In genomic region chr16:11378951-11379350, GRCh38 we compare ENCODE assay signal across 7 cellular contexts. TPM values are rescaled to one million over a fixed set of nuclear protein-coding genes. Genes with fewer than 3 reads are reported as not detected.
DNase-seq lines count a peak whose midpoint lies in the region; ATAC-seq, FAIRE-seq and TF ChIP-seq lines count a peak whose summit lies in the region.
"Not testable (repeated sequence)": the region's sequence is repeated elsewhere in the genome, so short reads cannot be mapped to it uniquely, and the experiment has no call there.

No MANE protein-coding gene starts in this region.

- intact Hi-C loops in Calu3 (cut with micrococcal nuclease; ENCODE audit: unreplicated experiment); PC-3 (cut with micrococcal nuclease); K562 (cut with micrococcal nuclease); cardiac septum (cut with DNase I); sigmoid colon (cut with DNase I): not testable (repeated sequence)
- intact Hi-C loops in activated CD4-positive, alpha-beta memory T cell treated with anti-CD3 and anti-CD28 coated beads for 36 hours (cut with micrococcal nuclease): loop anchor here (1.0 to 2.0 kb wide), 4 partner anchors 16 to 414 kb away; partner anchors contain the start of gene RMI2

- not testable (repeated sequence) for H3K9me3 ChIP-seq in PC-3 (ENCODE audit: low read length); K562 (replicated peaks; ENCODE audit: control insufficient read depth, insufficient read depth, low read depth, low read length); sigmoid colon

- not testable (repeated sequence) for H3K4me3 Mint-ChIP-seq in Calu3 (ENCODE audit: low read depth, unreplicated experiment)
- H3K4me3 Mint-ChIP-seq in activated CD4-positive, alpha-beta memory T cell treated with anti-CD3 and anti-CD28 coated beads for 36 hours: peak overlapping the region; percentile 9
- peak overlapping the region; percentile 71 for H3K4me3 Mint-ChIP-seq in activated T-helper 17 cell treated with anti-CD3 and anti-CD28 coated beads, Interleukin-2, amount 50 U/mL, for 72 hours

- H3K27ac Mint-ChIP-seq in Calu3 (ENCODE audit: unreplicated experiment): peak overlapping the region; percentile 71
- peak overlapping the region; percentile 79 for H3K27ac Mint-ChIP-seq in activated CD4-positive, alpha-beta memory T cell treated with anti-CD3 and anti-CD28 coated beads for 36 hours
- peak overlapping the region; percentile 86 for H3K27ac Mint-ChIP-seq in activated T-helper 17 cell treated with anti-CD3 and anti-CD28 coated beads, Interleukin-2, amount 50 U/mL, for 72 hours

- H3K36me3 Mint-ChIP-seq in Calu3 (ENCODE audit: insufficient read depth, unreplicated experiment); activated T-helper 17 cell treated with anti-CD3 and anti-CD28 coated beads, Interleukin-2, amount 50 U/mL, for 72 hours (ENCODE audit: low read depth): not testable (repeated sequence)
- H3K36me3 Mint-ChIP-seq in activated CD4-positive, alpha-beta memory T cell treated with anti-CD3 and anti-CD28 coated beads for 36 hours: peaks cover 12% of the 10 kb centered on the region

- H3K9ac ChIP-seq in PC-3 (ENCODE audit: low read length); K562 (ENCODE audit: insufficient read depth in 1 of 2, low read depth in 2 of 2, low read length in 2 of 2): not testable (repeated sequence)

- in situ Hi-C loops in K562 (cut with MboI): not testable (repeated sequence)

- TF ChIP-seq RAD21 in K562 (CRISPR knock-in tag; conservative IDR thresholded peaks at IDR 0.05 in 1 of 2, IDR thresholded peaks at IDR 0.05 in 1 of 2): not testable (repeated sequence)

- TF ChIP-seq POLR2A in K562 (conservative IDR thresholded peaks at IDR 0.05); sigmoid colon (IDR thresholded peaks at IDR 0.05): not testable (repeated sequence)

- DNase-seq in Calu3; PC-3; activated CD4-positive, alpha-beta memory T cell treated with anti-CD3 and anti-CD28 coated beads for 36 hours; K562 (ENCODE audit: extremely low read depth in 1 of 4, low spot score in 3 of 4): not testable (repeated sequence)
- peak; percentile 31 for DNase-seq in cardiac septum (ENCODE audit: low spot score)
- peak; percentile 1 for DNase-seq in sigmoid colon

- peaks cover 12% of the 10 kb centered on the region for H3K4me1 Mint-ChIP-seq in Calu3 (ENCODE audit: low read depth, unreplicated experiment)
- H3K4me1 Mint-ChIP-seq in activated CD4-positive, alpha-beta memory T cell treated with anti-CD3 and anti-CD28 coated beads for 36 hours (ENCODE audit: low read depth): peaks cover 23% of the 10 kb centered on the region
- H3K4me1 Mint-ChIP-seq in activated T-helper 17 cell treated with anti-CD3 and anti-CD28 coated beads, Interleukin-2, amount 50 U/mL, for 72 hours: peaks cover 14% of the 10 kb centered on the region

- H3K4me3 ChIP-seq in PC-3 (ENCODE audit: low read length); K562; sigmoid colon: not testable (repeated sequence)

- 17% methylated on average over 5 of the region's 5 CpGs for WGBS in K562 (ENCODE audit: insufficient coverage, low coverage, missing lambda C conversion rate)
- WGBS in sigmoid colon, 2 donors: 83 to 94% methylated on average over 5 of the region's 5 CpGs

- H3K9me2 ChIP-seq in PC-3 (replicated peaks; ENCODE audit: low read length): not testable (repeated sequence)

- BruUV-seq in Calu3 (replicated peaks; lab: Mats Ljungman, UMichigan); PC-3 (replicated peaks; lab: Mats Ljungman, UMichigan); K562 (replicated peaks; lab: Mats Ljungman, UMichigan): not testable (repeated sequence)

- not testable (repeated sequence) for H3K27me3 Mint-ChIP-seq in Calu3 (ENCODE audit: unreplicated experiment); activated CD4-positive, alpha-beta memory T cell treated with anti-CD3 and anti-CD28 coated beads for 36 hours; activated T-helper 17 cell treated with anti-CD3 and anti-CD28 coated beads, Interleukin-2, amount 50 U/mL, for 72 hours

- not testable (repeated sequence) for H3K36me3 ChIP-seq in PC-3 (ENCODE audit: low read depth, low read length); K562 (ENCODE audit: control insufficient read depth, insufficient read depth, low read length); sigmoid colon

- CTCF ChIA-PET in Calu3 (lab: Charles Lee); PC-3 (lab: Charles Lee); K562 (lab: Yijun Ruan, JAX; ENCODE audit: low intra/inter-chr PET ratio): not testable (repeated sequence)
- CTCF ChIA-PET in activated CD4-positive, alpha-beta memory T cell treated with anti-CD3 and anti-CD28 coated beads for 36 hours (lab: Charles Lee): interaction anchor here (0.7 to 1.8 kb wide), 8 partner anchors 16 to 415 kb away, joined by 3 to 20 read pairs (median 5); partner anchors contain the start of gene SOCS1

- H3K9me1 ChIP-seq in K562 (ENCODE audit: control insufficient read depth, insufficient read depth, low read length): not testable (repeated sequence)

- H3K79me2 ChIP-seq in PC-3 (ENCODE audit: low read length); K562 (ENCODE audit: control insufficient read depth, insufficient read depth, low read length): not testable (repeated sequence)

- H3K4me2 ChIP-seq in PC-3 (ENCODE audit: low read length): peak overlapping the region; percentile 19; the same call in 1 of the 2 replicates
- H3K4me2 ChIP-seq in K562 (ENCODE audit: insufficient read depth, low read length): not testable (repeated sequence)

- not testable (repeated sequence) for ATAC-seq in PC-3; activated T-helper 17 cell treated with anti-CD3 and anti-CD28 coated beads, Interleukin-2, amount 50 U/mL, for 72 hours (replicated peaks); K562

- not testable (repeated sequence) for H3K27me3 ChIP-seq in PC-3 (ENCODE audit: low read length); sigmoid colon
- peaks cover 2 to 16% of the 10 kb centered on the region in 2 experiments; a peak in 3 of 5 replicates for H3K27me3 ChIP-seq in K562 (ENCODE audit: control insufficient read depth in 2 of 2, insufficient read depth in 2 of 2, low read length in 2 of 2)

- not testable (repeated sequence) for H3F3A ChIP-seq in PC-3 (ENCODE audit: low read length, unreplicated experiment)

- not testable (repeated sequence) for H3K27ac ChIP-seq in PC-3 (ENCODE audit: low read length); K562 (ENCODE audit: extremely low read depth, low read depth, low read length); sigmoid colon

- not testable (repeated sequence) for H3K4me1 ChIP-seq in PC-3 (ENCODE audit: insufficient read depth, low read length); K562 (replicated peaks in 1 of 2; ENCODE audit: control insufficient read depth in 2 of 2, insufficient read depth in 2 of 2, low read length in 2 of 2); sigmoid colon

- FAIRE-seq in K562 (lab: Jason Lieb, UNC): not testable (repeated sequence)

- not testable (repeated sequence) for TF ChIP-seq CTCF in Calu3 (IDR thresholded peaks at IDR 0.05; ENCODE audit: unreplicated experiment); PC-3 (conservative IDR thresholded peaks at IDR 0.05; ENCODE audit: low read depth, low read length); K562 (IDR thresholded peaks at IDR 0.05 in 2 of 3, conservative IDR thresholded peaks at IDR 0.05 in 1 of 3; ENCODE audit: insufficient read depth in 2 of 3, low read depth in 1 of 3, low read length in 3 of 3); sigmoid colon (IDR thresholded peaks at IDR 0.05)

- POLR2A ChIA-PET in PC-3 (lab: Charles Lee; ENCODE audit: unreplicated experiment): not testable (repeated sequence)
- POLR2A ChIA-PET in activated CD4-positive, alpha-beta memory T cell treated with anti-CD3 and anti-CD28 coated beads for 36 hours (lab: Charles Lee): interaction anchor here (0.8 to 2.2 kb wide), 6 partner anchors 8 to 422 kb away, joined by 3 to 12 read pairs (median 4); partner anchors contain the start of gene SOCS1
- POLR2A ChIA-PET in K562 (lab: Yijun Ruan, JAX): interaction anchor here (0.8 kb wide), 1 partner anchor 17 kb away, joined by 3 read pairs; no protein-coding TSS in a partner anchor

- not testable (repeated sequence) for H4K20me1 ChIP-seq in PC-3 (ENCODE audit: low read length); K562 (replicated peaks; ENCODE audit: control insufficient read depth, insufficient read depth, low read length)

- not testable (repeated sequence) for TF ChIP-seq EP300 in K562 (IDR thresholded peaks at IDR 0.05; ENCODE audit: low read length); sigmoid colon (IDR thresholded peaks at IDR 0.05)

- H2AFZ ChIP-seq in PC-3 (ENCODE audit: low read length): peak overlapping the region; percentile 75; the same call in 1 of the 2 replicates
- peak overlapping the region; percentile 10; the same call in 1 of the 2 replicates for H2AFZ ChIP-seq in K562 (ENCODE audit: low read depth, low read length)

- not testable (repeated sequence) for H3K9me3 Mint-ChIP-seq in Calu3 (ENCODE audit: low read depth, unreplicated experiment); activated CD4-positive, alpha-beta memory T cell treated with anti-CD3 and anti-CD28 coated beads for 36 hours; activated T-helper 17 cell treated with anti-CD3 and anti-CD28 coated beads, Interleukin-2, amount 50 U/mL, for 72 hours

RNA-seq across cellular contexts. Expression of gene RMI2, which starts 33.7 kb away (rescaled TPM):
- total RNA-seq in Calu3 (2022): 55.4 and 63.2 TPM in 2 replicates
- total RNA-seq in PC-3 (2014; rRNA removed): 10.2 and 10.9 TPM in 2 replicates
- total RNA-seq in activated CD4-positive, alpha-beta memory T cell treated with anti-CD3 and anti-CD28 coated beads for 36 hours: 10 to 100 TPM; 68.9 to 69.9 TPM
- 10 to 100 TPM; 31.6 to 34.3 TPM for total RNA-seq in activated T-helper 17 cell treated with anti-CD3 and anti-CD28 coated beads, Interleukin-2, amount 50 U/mL, for 72 hours
- 15.0 and 19.5 TPM in 2 replicates for total RNA-seq in K562 (2011; cell fraction: chromatin; rRNA removed; ENCODE audit: low replicate concordance)
- 8.7 and 9.6 TPM in 2 replicates for total RNA-seq in K562 (2011; cell fraction: nucleolus; rRNA removed)
- 13.8 and 19.5 TPM in 2 replicates for total RNA-seq in K562 (2011; cell fraction: nucleoplasm; rRNA removed)
- 23.2 and 35.2 TPM in 2 replicates for total RNA-seq in K562 (2014; rRNA removed)
- 32.6 and 39.9 TPM in 2 replicates for total RNA-seq in K562 (2014; rRNA removed; fragmentation: Illumina TruSeq; extraction: Trizol)
- total RNA-seq in K562 (2015; rRNA removed; fragmentation: Illumina TruSeq; extraction: Trizol): 16.1 and 16.4 TPM in 2 replicates
- total RNA-seq in K562 (2021): 33.7 and 38.8 TPM in 2 replicates
- 27.4 and 35.0 TPM in 2 replicates for polyA plus RNA-seq in K562 (2011; rRNA removed)
- polyA plus RNA-seq in K562 (2011; cell fraction: cytosol; rRNA removed): 12.1 and 25.8 TPM in 2 replicates
- 9.6 and 15.0 TPM in 2 replicates for polyA plus RNA-seq in K562 (2011; cell fraction: nucleus; rRNA removed)
- 37.1 and 50.2 TPM in 2 replicates for polyA plus RNA-seq in K562 (2012)
- 43.4 and 48.8 TPM in 2 replicates for polyA plus RNA-seq in K562 (2014; fragmentation: Illumina TruSeq; extraction: Trizol)
- 10 to 100 TPM in 1 of 2 experiments, 1 to 10 TPM in 1; 8.0 to 10.3 TPM for polyA plus RNA-seq in K562 (2014; fragmentation: Nextera tagmentation; extraction: Ambion mirVana)
- 32.5 and 36.9 TPM in 2 replicates for polyA plus RNA-seq in K562 (2014; rRNA removed)
- polyA minus RNA-seq in K562 (2011; rRNA and poly(A)+ RNA removed): 18.2 and 19.3 TPM in 2 replicates
- 7.6 and 8.6 TPM in 2 replicates for polyA minus RNA-seq in K562 (2011; cell fraction: cytosol; rRNA and poly(A)+ RNA removed)
- polyA minus RNA-seq in K562 (2011; cell fraction: nucleus; rRNA and poly(A)+ RNA removed): 3.9 and 8.6 TPM in 2 replicates
- total RNA-seq in cardiac septum: 0.43 TPM
- 1 to 10 TPM in 2 of 4 donors, under 1 TPM in 2; 0.36 to 2.2 (median 1.2) TPM for total RNA-seq in sigmoid colon
- 10 to 100 TPM in 1 of 3 donors, 1 to 10 TPM in 2; 5.4 to 19.3 (median 8.1) TPM for polyA plus RNA-seq in sigmoid colon
